In the genomic region with DNA sequence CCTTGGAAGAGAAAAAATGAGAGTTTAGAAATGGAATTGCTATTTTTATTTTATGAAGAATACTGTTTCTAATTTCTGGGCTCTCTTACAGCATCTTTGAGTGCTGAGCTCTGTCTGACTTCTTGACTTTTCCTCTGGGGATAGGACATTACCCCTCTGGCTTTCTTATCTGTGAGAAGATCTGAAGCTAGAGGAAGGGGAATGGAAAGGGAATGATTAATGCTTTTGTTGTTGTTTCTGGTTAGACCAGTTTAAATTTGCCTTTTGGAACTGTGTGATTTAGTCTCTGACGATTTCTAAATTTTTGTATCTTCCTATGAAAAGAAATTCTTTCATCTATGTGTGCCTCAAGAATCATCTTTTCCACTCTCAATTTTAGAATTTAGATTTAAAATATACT, we compare ENCODE assay signal across 28 cellular contexts.
"Had no signal": no experiment of that assay in that cellular context is flagged by ENCODE, and none has a peak within 500 bp of the region (broad histone marks: within the 10 kb centered on the region; RNA-seq: fewer than 3 reads in every experiment).

No MANE protein-coding gene starts in this region.

- ATAC-seq: naive thymus-derived CD8-positive, alpha-beta T cell; natural killer cell treated with Interleukin-12 subunit alpha and Interleukin-12 subunit beta and Interleukin-15 and Interleukin-18, amount 100 ng/mL, for 72 hours; psoas muscle; right cardiac atrium; right lobe of liver; stimulated activated effector memory CD8-positive, alpha-beta T cell treated with anti-CD3 and anti-CD28 coated beads, Interleukin-12 subunit alpha, Interleukin-12 subunit beta, amount 100 ng/mL, for 72 hours; stimulated activated naive B cell treated with anti-CD40 and anti-IgM and Interleukin-4, amounts not matched to agents 10 μg/mL and 1 μg/mL and 100 μg/mL, for 72 hours; upper lobe of right lung had no signal

- H3K27me3 Mint-ChIP-seq: naive thymus-derived CD8-positive, alpha-beta T cell; natural killer cell treated with Interleukin-12 subunit alpha and Interleukin-12 subunit beta and Interleukin-15 and Interleukin-18, amount 100 ng/mL, for 72 hours; progenitor cell of endocrine pancreas; stimulated activated naive B cell treated with anti-CD40 and anti-IgM and Interleukin-4, amounts not matched to agents 10 μg/mL and 1 μg/mL and 100 μg/mL, for 72 hours; stimulated activated naive CD8-positive, alpha-beta T cell treated with anti-CD3 and anti-CD28 coated beads, Interleukin-15, Interleukin-2, amounts not matched to agents 100 ng/mL and 50 ng/mL, for 24 hours had no signal

- H3K27me3 ChIP-seq: neural progenitor cell, ovary, right lobe of liver, sigmoid colon, stomach, thyroid gland, tibial nerve, upper lobe of right lung, vagina had no signal

- H3K27ac Mint-ChIP-seq: naive thymus-derived CD8-positive, alpha-beta T cell; natural killer cell treated with Interleukin-12 subunit alpha and Interleukin-12 subunit beta and Interleukin-15 and Interleukin-18, amount 100 ng/mL, for 72 hours; neural progenitor cell; progenitor cell of endocrine pancreas; stimulated activated effector memory CD8-positive, alpha-beta T cell treated with anti-CD3 and anti-CD28 coated beads, Interleukin-12 subunit alpha, Interleukin-12 subunit beta, amount 100 ng/mL, for 72 hours; stimulated activated naive B cell treated with anti-CD40 and anti-IgM and Interleukin-4, amounts not matched to agents 10 μg/mL and 1 μg/mL and 100 μg/mL, for 72 hours; stimulated activated naive CD8-positive, alpha-beta T cell treated with anti-CD3 and anti-CD28 coated beads, Interleukin-15, Interleukin-2, amounts not matched to agents 100 ng/mL and 50 ng/mL, for 24 hours; type B pancreatic cell had no signal

- H3K36me3 ChIP-seq: neural progenitor cell, ovary, right lobe of liver, sigmoid colon, stomach, thoracic aorta, thyroid gland, tibial nerve, upper lobe of right lung, vagina had no signal

- H2AFZ ChIP-seq: neural progenitor cell, parathyroid adenoma had no signal

- DNase-seq: naive thymus-derived CD8-positive, alpha-beta T cell; occipital lobe; ovary; posterior cingulate gyrus; psoas muscle; right cardiac atrium; right lobe of liver; sigmoid colon; small intestine; stimulated activated CD4-positive, alpha-beta T cell treated with anti-CD3 and anti-CD28 coated beads, Interleukin-15, amount 100 ng/mL, for 24 hours; stimulated activated CD4-positive, alpha-beta T cell treated with anti-CD3 and anti-CD28 coated beads, Interleukin-2, amount 100 ng/mL, for 24 hours; stimulated activated CD4-positive, alpha-beta T cell treated with anti-CD3 and anti-CD28 coated beads, Interleukin-2, amount 100 ng/mL, for 48 hours; stimulated activated CD4-positive, alpha-beta T cell treated with anti-CD3 and anti-CD28 coated beads, Interleukin-4, amount 100 ng/mL, for 24 hours; stimulated activated naive B cell treated with anti-CD40 and anti-IgM and Interleukin-4, amounts not matched to agents 10 μg/mL and 1 μg/mL and 100 μg/mL, for 72 hours; stimulated activated naive CD4-positive, alpha-beta T cell treated with Interleukin-2 at 50 U/mL for 16 hours; stomach; thyroid gland; upper lobe of right lung had no signal

- H3K9me3 ChIP-seq: ovary, right lobe of liver, sigmoid colon, thyroid gland, vagina had no signal

- H3K4me1 Mint-ChIP-seq: naive thymus-derived CD8-positive, alpha-beta T cell; neural progenitor cell; stimulated activated effector memory CD8-positive, alpha-beta T cell treated with anti-CD3 and anti-CD28 coated beads, Interleukin-12 subunit alpha, Interleukin-12 subunit beta, amount 100 ng/mL, for 72 hours; stimulated activated naive B cell treated with anti-CD40 and anti-IgM and Interleukin-4, amounts not matched to agents 10 μg/mL and 1 μg/mL and 100 μg/mL, for 72 hours had no signal

- H3K4me3 ChIP-seq: neural progenitor cell, ovary, psoas muscle, right lobe of liver, sigmoid colon, stomach, thoracic aorta, thyroid gland, tibial nerve, upper lobe of right lung, vagina had no signal

- H3K4me2 ChIP-seq: neural progenitor cell had no signal

- H3K4me3 Mint-ChIP-seq: naive thymus-derived CD8-positive, alpha-beta T cell; natural killer cell treated with Interleukin-12 subunit alpha and Interleukin-12 subunit beta and Interleukin-15 and Interleukin-18, amount 100 ng/mL, for 72 hours; neural progenitor cell; stimulated activated effector memory CD8-positive, alpha-beta T cell treated with anti-CD3 and anti-CD28 coated beads, Interleukin-12 subunit alpha, Interleukin-12 subunit beta, amount 100 ng/mL, for 72 hours; stimulated activated naive B cell treated with anti-CD40 and anti-IgM and Interleukin-4, amounts not matched to agents 10 μg/mL and 1 μg/mL and 100 μg/mL, for 72 hours; stimulated activated naive CD8-positive, alpha-beta T cell treated with anti-CD3 and anti-CD28 coated beads, Interleukin-15, Interleukin-2, amounts not matched to agents 100 ng/mL and 50 ng/mL, for 24 hours; type B pancreatic cell had no signal

- H3K4me1 ChIP-seq: neural progenitor cell, parathyroid adenoma, psoas muscle, right lobe of liver, sigmoid colon, stomach, thyroid gland, tibial nerve, upper lobe of right lung, vagina had no signal

- H3K79me2 ChIP-seq: parathyroid adenoma had no signal

- H3K27ac ChIP-seq: neural progenitor cell, ovary, parathyroid adenoma, psoas muscle, right lobe of liver, sigmoid colon, stomach, thoracic aorta, thyroid gland, tibial nerve, upper lobe of right lung, vagina had no signal

- H3K9ac ChIP-seq: neural progenitor cell, parathyroid adenoma had no signal

- H3K36me3 Mint-ChIP-seq: naive thymus-derived CD8-positive, alpha-beta T cell; natural killer cell treated with Interleukin-12 subunit alpha and Interleukin-12 subunit beta and Interleukin-15 and Interleukin-18, amount 100 ng/mL, for 72 hours; neural progenitor cell; stimulated activated effector memory CD8-positive, alpha-beta T cell treated with anti-CD3 and anti-CD28 coated beads, Interleukin-12 subunit alpha, Interleukin-12 subunit beta, amount 100 ng/mL, for 72 hours; stimulated activated naive B cell treated with anti-CD40 and anti-IgM and Interleukin-4, amounts not matched to agents 10 μg/mL and 1 μg/mL and 100 μg/mL, for 72 hours; type B pancreatic cell had no signal
